Comparison of ENCODE assay signal across 26 cellular contexts in the genomic region with DNA sequence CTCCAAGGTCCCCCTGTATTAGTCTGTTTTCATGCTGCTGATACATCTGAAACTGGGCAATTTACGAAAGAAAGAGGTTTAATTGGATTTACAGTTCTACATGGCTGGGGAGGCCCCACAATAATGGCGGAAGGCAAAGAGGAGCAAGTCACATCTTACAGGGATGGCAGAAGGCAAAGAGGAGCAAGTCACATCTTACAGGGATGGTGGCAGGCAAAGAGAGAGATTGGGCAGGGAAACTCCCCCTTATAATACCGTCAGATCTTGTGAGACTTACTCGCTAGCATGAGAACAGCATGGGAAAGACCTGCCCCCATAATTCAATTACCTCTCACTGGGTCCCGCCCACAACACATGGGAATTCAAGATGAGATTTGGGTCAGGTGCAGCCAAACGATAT.
"Had no signal": no experiment of that assay in that cellular context is flagged by ENCODE, and none has a peak within 500 bp of the region (broad histone marks: within the 10 kb centered on the region; RNA-seq: fewer than 3 reads in every experiment).

No MANE protein-coding gene starts in this region.

- H3K36me3 ChIP-seq: stomach, suprapubic skin, thoracic aorta, thyroid gland, tibial artery, tibial nerve, transverse colon, upper lobe of left lung, upper lobe of right lung, uterus, vagina had no signal

- H3K4me3 ChIP-seq: stomach, suprapubic skin, testis, thoracic aorta, thyroid gland, tibial artery, tibial nerve, transverse colon, upper lobe of left lung, upper lobe of right lung, uterus, vagina had no signal

- H3K27ac ChIP-seq: stomach, suprapubic skin, testis, thoracic aorta, thyroid gland, tibial artery, tibial nerve, transverse colon, upper lobe of left lung, upper lobe of right lung, uterus, vagina had no signal

- ATAC-seq: stimulated activated memory B cell treated with anti-CD40 and anti-IgM and Interleukin-4, amounts not matched to agents 10 μg/mL and 1 μg/mL and 100 μg/mL, for 72 hours; stimulated activated naive B cell treated with anti-CD40 and anti-IgM and Interleukin-4, amounts not matched to agents 10 μg/mL and 1 μg/mL and 100 μg/mL, for 72 hours; stimulated activated naive CD8-positive, alpha-beta T cell treated with anti-CD3 and anti-CD28 coated beads, Interleukin-15, amount 100 ng/mL, for 72 hours; stimulated activated naive CD8-positive, alpha-beta T cell treated with anti-CD3 and anti-CD28 coated beads, Interleukin-15, Interleukin-2, amounts not matched to agents 100 U/mL and 50 U/mL, for 24 hours; upper lobe of right lung had no signal

- H3K9me3 ChIP-seq: suprapubic skin, testis, thoracic aorta, thyroid gland, tibial artery, transverse colon, upper lobe of left lung, upper lobe of right lung, uterus, vagina had no signal

- H3K27me3 ChIP-seq: stomach, suprapubic skin, testis, thyroid gland, tibial artery, tibial nerve, transverse colon, upper lobe of left lung, upper lobe of right lung, uterus, vagina had no signal

- DNase-seq: stimulated activated CD4-positive, alpha-beta T cell treated with anti-CD3 and anti-CD28 coated beads, Interleukin-2, amount 100 ng/mL, for 48 hours; stimulated activated CD4-positive, alpha-beta T cell treated with anti-CD3 and anti-CD28 coated beads, Interleukin-4, amount 100 ng/mL, for 1 hour; stimulated activated CD4-positive, alpha-beta T cell treated with anti-CD3 and anti-CD28 coated beads, Interleukin-4, amount 100 ng/mL, for 24 hours; stimulated activated CD4-positive, alpha-beta T cell treated with anti-CD3 and anti-CD28 coated beads, Interleukin-4, amount 100 ng/mL, for 4 hours; stimulated activated CD8-positive, alpha-beta memory T cell treated with anti-CD3 and anti-CD28 coated beads, Interleukin-4, amount 100 ng/mL, for 48 hours; stimulated activated naive B cell treated with anti-CD40 and anti-IgM and Interleukin-4, amounts not matched to agents 10 μg/mL and 1 μg/mL and 100 μg/mL, for 72 hours; stimulated activated naive CD4-positive, alpha-beta T cell; stimulated activated naive CD4-positive, alpha-beta T cell treated with Interleukin-2 at 50 U/mL for 16 hours; stimulated activated naive CD8-positive, alpha-beta T cell treated with anti-CD3 and anti-CD28 coated beads, Interleukin-15, amount 100 ng/mL, for 72 hours; stimulated activated naive CD8-positive, alpha-beta T cell treated with anti-CD3 and anti-CD28 coated beads, Interleukin-15, Interleukin-2, amounts not matched to agents 100 U/mL and 50 U/mL, for 24 hours; stomach; substantia nigra; testis; thyroid gland; tibial artery; transverse colon; trophoblast cell; upper lobe of left lung; upper lobe of right lung; uterus had no signal

- H3K4me1 ChIP-seq: stomach, suprapubic skin, testis, thyroid gland, tibial nerve, transverse colon, upper lobe of left lung, upper lobe of right lung, uterus, vagina had no signal

- FAIRE-seq: urothelium cell line had no signal
